In genomic region chr15:52019394-52020252, GRCh38 we compare ENCODE assay signal across 8 cellular contexts. TPM values are rescaled to one million over a fixed set of nuclear protein-coding genes. Genes with fewer than 3 reads are reported as not detected.
DNase-seq lines count a peak whose midpoint lies in the region; ATAC-seq, FAIRE-seq and TF ChIP-seq lines count a peak whose summit lies in the region.

No MANE protein-coding gene starts in this region.

- no peaks in the 10 kb centered on the region for H3K9me3 Mint-ChIP-seq in neural crest cell
- no peaks in the 10 kb centered on the region for H3K9me3 Mint-ChIP-seq in stimulated activated naive CD8-positive, alpha-beta T cell treated with anti-CD3 and anti-CD28 coated beads, Interleukin-15, amount 100 ng/mL, for 72 hours

- DNase-seq in CD1c-positive myeloid dendritic cell (ENCODE audit: extremely low spot score) = peak; percentile 96
- peak; percentile 83 for DNase-seq in GM19239 (ENCODE audit: insufficient read length, low spot score)
- peak; percentile 83 for DNase-seq in RCC 7860 (ENCODE audit: low spot score)
- DNase-seq in activated effector memory CD4-positive, alpha-beta T cell treated with Interleukin-2 at 50 U/mL for 16 hours = peak; percentile 51
- DNase-seq in fibroblast of the conjunctiva (ENCODE audit: low read depth) = peak; percentile 87
- DNase-seq in neural crest cell (ENCODE audit: low read depth, low spot score) = peak; percentile 66
- DNase-seq in stimulated activated naive CD8-positive, alpha-beta T cell treated with anti-CD3 and anti-CD28 coated beads, Interleukin-15, amount 100 ng/mL, for 72 hours = peak; percentile 71 to 75

- FAIRE-seq in GM19239 (lab: Jason Lieb, UNC) = peak; percentile 76
- no peak for FAIRE-seq in RCC 7860 (lab: Jason Lieb, UNC)

- peak; percentile 67 for ATAC-seq in HG03432 (IDR thresholded peaks at IDR 0.05; ENCODE audit: unreplicated experiment)
- ATAC-seq in stimulated activated naive CD8-positive, alpha-beta T cell treated with anti-CD3 and anti-CD28 coated beads, Interleukin-15, amount 100 ng/mL, for 72 hours = peak; percentile 73

- peak overlapping the region; percentile 100 for H3K27ac Mint-ChIP-seq in neural crest cell (ENCODE audit: unreplicated experiment)
- H3K27ac Mint-ChIP-seq in stimulated activated naive CD8-positive, alpha-beta T cell treated with anti-CD3 and anti-CD28 coated beads, Interleukin-15, amount 100 ng/mL, for 72 hours = peak overlapping the region; percentile 99 to 100

- H3K27me3 Mint-ChIP-seq in neural crest cell (ENCODE audit: low read depth) = no peaks in the 10 kb centered on the region
- peaks cover 11% of the 10 kb centered on the region for H3K27me3 Mint-ChIP-seq in stimulated activated naive CD8-positive, alpha-beta T cell treated with anti-CD3 and anti-CD28 coated beads, Interleukin-15, amount 100 ng/mL, for 72 hours

- H3K4me1 Mint-ChIP-seq in neural crest cell = peaks cover 46% of the 10 kb centered on the region
- peaks cover 48% of the 10 kb centered on the region for H3K4me1 Mint-ChIP-seq in stimulated activated naive CD8-positive, alpha-beta T cell treated with anti-CD3 and anti-CD28 coated beads, Interleukin-15, amount 100 ng/mL, for 72 hours

- TF ChIP-seq CTCF in neural crest cell (conservative IDR thresholded peaks at IDR 0.05) = no peak

- H3K36me3 Mint-ChIP-seq in neural crest cell (ENCODE audit: low read depth) = no peaks in the 10 kb centered on the region

- peak overlapping the region; percentile 95 for H3K4me3 Mint-ChIP-seq in neural crest cell
- peak overlapping the region; percentile 96 to 98 for H3K4me3 Mint-ChIP-seq in stimulated activated naive CD8-positive, alpha-beta T cell treated with anti-CD3 and anti-CD28 coated beads, Interleukin-15, amount 100 ng/mL, for 72 hours

RNA-seq across cellular contexts. Expression of gene MAPK6, which starts 0.6 kb away (rescaled TPM):
- 77.8 and 82.1 TPM in 2 replicates for total RNA-seq in neural crest cell

RNA-seq across cellular contexts. Expression of gene LEO1, which starts 48.0 kb away (rescaled TPM):
- total RNA-seq in neural crest cell = 32.7 and 34.1 TPM in 2 replicates

Comparison
In these comparisons a context has a peak if more than half of its experiments do, and no peak if none do; other contexts are left out.
1. Peak in every context shown above with its lines: DNase-seq and ATAC-seq.